In the genomic region with DNA sequence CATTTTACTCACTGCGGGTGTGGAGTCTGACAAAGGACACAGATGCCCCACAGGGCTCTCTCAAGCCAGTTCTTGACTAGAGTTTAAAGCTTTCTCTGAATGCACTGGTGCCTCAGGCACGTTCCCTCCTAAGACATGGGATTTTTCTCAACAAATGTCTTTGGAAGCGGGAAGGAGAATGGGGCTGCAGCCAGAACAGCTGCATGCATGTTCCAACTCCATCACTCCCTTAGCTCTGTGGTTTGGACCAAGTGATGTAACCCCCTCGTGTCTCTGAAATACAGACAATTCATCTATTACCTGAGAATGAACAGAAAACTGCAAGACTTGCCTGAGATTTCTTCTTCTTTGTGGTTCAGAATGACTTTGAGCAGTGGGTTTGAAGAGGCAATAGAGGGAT, we compare ENCODE assay signal across 17 cellular contexts.
A peak's percentile ranks its signal among the peaks of the same experiment; 100 is the strongest.
DNase-seq lines count a peak whose midpoint lies in the region; ATAC-seq and TF ChIP-seq lines count a peak whose summit lies in the region.
"Had no signal": no experiment of that assay in that cellular context is flagged by ENCODE, and none has a peak within 500 bp of the region (broad histone marks: within the 10 kb centered on the region; RNA-seq: fewer than 3 reads in every experiment).

No MANE protein-coding gene starts in this region.

- TF ChIP-seq CTCF in fibroblast of the aortic adventitia (IDR thresholded peaks at IDR 0.05; ENCODE audit: insufficient read depth, low read length) (no peak), progenitor cell of endocrine pancreas (IDR thresholded peaks at IDR 0.05; ENCODE audit: unreplicated experiment) (no peak)

- H3K4me1 Mint-ChIP-seq in progenitor cell of endocrine pancreas (ENCODE audit: low read depth), result no peaks in the 10 kb centered on the region
- H3K4me1 Mint-ChIP-seq: CD14-positive monocyte; CD4-positive, alpha-beta memory T cell had no signal

- H3K36me3 Mint-ChIP-seq in progenitor cell of endocrine pancreas (ENCODE audit: insufficient read depth), result no peaks in the 10 kb centered on the region
- H3K36me3 Mint-ChIP-seq: CD14-positive monocyte; CD4-positive, alpha-beta memory T cell had no signal

- H3K27ac Mint-ChIP-seq in progenitor cell of endocrine pancreas, result no peak overlapping the region
- H3K27ac Mint-ChIP-seq: CD14-positive monocyte; CD4-positive, alpha-beta memory T cell; H9 had no signal

- intact Hi-C loops in Right ventricle myocardium inferior (cut with DNase I), result no loop called here
- intact Hi-C loops in cardiac septum (cut with DNase I), result no loop called here
- intact Hi-C loops in left ventricle myocardium superior (cut with micrococcal nuclease), result no loop called here
- intact Hi-C loops in sciatic nerve (cut with DNase I), result no loop called here

- no peak for DNase-seq in Right ventricle myocardium inferior (ENCODE audit: missing footprints)
- DNase-seq in cardiac septum (ENCODE audit: low spot score), result no peak
- peak; percentile 51 for DNase-seq in fibroblast of the aortic adventitia (ENCODE audit: low read depth)
- DNase-seq in left ventricle myocardium superior, result peak; percentile 24
- no peak for DNase-seq in sciatic nerve (ENCODE audit: low spot score)
- DNase-seq in NCI-H146 treated with DMSO at 0.1 percent for 48 hours (lab: John Stamatoyannopoulos, UW; ENCODE audit: unreplicated experiment), result no peak
- no peak for DNase-seq in progenitor cell of endocrine pancreas (ENCODE audit: low spot score, unreplicated experiment)
- DNase-seq in NCI-H524 (lab: John Stamatoyannopoulos, UW), result no peak
- DNase-seq: 8988T; CD4-positive, alpha-beta memory T cell; DMS153; DMS79; GF-D8; H9 had no signal

- ATAC-seq in Right ventricle myocardium inferior, result peak; percentile 64
- peak; percentile 67 for ATAC-seq in left ventricle myocardium superior
- ATAC-seq in sciatic nerve, result peak; percentile 65
- ATAC-seq: HepG2 had no signal

- H3K4me3 Mint-ChIP-seq in progenitor cell of endocrine pancreas (ENCODE audit: low read depth), result no peak overlapping the region
- H3K4me3 Mint-ChIP-seq: CD14-positive monocyte; CD4-positive, alpha-beta memory T cell; H9 had no signal

- no peak overlapping the region for H3K4me3 ChIP-seq in fibroblast of the aortic adventitia (ENCODE audit: low read depth, low read length)
- H3K4me3 ChIP-seq: BLaER1 had no signal

- no peaks in the 10 kb centered on the region for H3K27me3 Mint-ChIP-seq in progenitor cell of endocrine pancreas

- H3K9me3 Mint-ChIP-seq in progenitor cell of endocrine pancreas (ENCODE audit: low read depth), result no peaks in the 10 kb centered on the region
- H3K9me3 Mint-ChIP-seq: H9 had no signal

Comparison
In these comparisons a context has a peak if more than half of its experiments do, and no peak if none do; other contexts are left out.
1. DNase-seq: peak in fibroblast of the aortic adventitia (single experiment) and left ventricle myocardium superior (single experiment); none in Right ventricle myocardium inferior (single experiment), cardiac septum (single experiment), sciatic nerve (single experiment), NCI-H146 treated with DMSO at 0.1 percent for 48 hours (single experiment), progenitor cell of endocrine pancreas (single experiment) and NCI-H524 (0 of 2).
2. Peak in every context shown above with its lines, with median percentiles within 50 percentile points of each other: ATAC-seq.